Comparison of ENCODE assay signal across 22 cellular contexts in genomic region chr21:43658094-43658725, GRCh38. TPM values are rescaled to one million over a fixed set of nuclear protein-coding genes. Genes with fewer than 3 reads are reported as not detected.
A peak's percentile ranks its signal among the peaks of the same experiment; 100 is the strongest.
DNase-seq lines count a peak whose midpoint lies in the region; ATAC-seq, FAIRE-seq and TF ChIP-seq lines count a peak whose summit lies in the region.
"Had no signal": no experiment of that assay in that cellular context is flagged by ENCODE, and none has a peak within 500 bp of the region (broad histone marks: within the 10 kb centered on the region; RNA-seq: fewer than 3 reads in every experiment).

No MANE protein-coding gene starts in this region.

- H3K79me2 ChIP-seq in neural progenitor cell (ENCODE audit: low read depth) = peaks cover 38% of the 10 kb centered on the region
- H3K79me2 ChIP-seq: parathyroid adenoma had no signal

- H3K9me3 ChIP-seq in CD8-positive, alpha-beta T cell (ENCODE audit: low read length) = no peaks in the 10 kb centered on the region
- H3K9me3 ChIP-seq in neural progenitor cell (ENCODE audit: low read depth) = no peaks in the 10 kb centered on the region
- H3K9me3 ChIP-seq: body of pancreas, upper lobe of right lung had no signal

- no peaks in the 10 kb centered on the region for H3K9me3 Mint-ChIP-seq in activated CD8-positive, alpha-beta T cell treated with anti-CD3 and anti-CD28 coated beads for 36 hours
- no peaks in the 10 kb centered on the region for H3K9me3 Mint-ChIP-seq in activated CD8-positive, alpha-beta T cell treated with anti-CD3 and anti-CD28 coated beads, Interleukin-2, amount 10 ng/mL, durations not matched to agents 7 days and 5 days (ENCODE audit: insufficient read depth)
- no peaks in the 10 kb centered on the region for H3K9me3 Mint-ChIP-seq in CD8-positive, alpha-beta T cell
- H3K9me3 Mint-ChIP-seq in activated naive CD8-positive, alpha-beta T cell treated with anti-CD3 and anti-CD28 coated beads, Interleukin-2, amount 50 U/mL, for 24 hours = no peaks in the 10 kb centered on the region
- no peaks in the 10 kb centered on the region for H3K9me3 Mint-ChIP-seq in neural progenitor cell
- H3K9me3 Mint-ChIP-seq: stimulated activated naive CD8-positive, alpha-beta T cell treated with anti-CD3 and anti-CD28 coated beads, Interleukin-15, Interleukin-2, amounts not matched to agents 100 ng/mL and 50 ng/mL, for 24 hours had no signal

- H3F3A ChIP-seq in neural progenitor cell (ENCODE audit: low read depth) = peaks cover 10% of the 10 kb centered on the region

- no peaks in the 10 kb centered on the region for H3K27me3 ChIP-seq in CD8-positive, alpha-beta T cell (ENCODE audit: insufficient read depth, low read length)
- H3K27me3 ChIP-seq in neural progenitor cell = no peaks in the 10 kb centered on the region
- H3K27me3 ChIP-seq: body of pancreas, upper lobe of right lung had no signal

- no peak overlapping the region for H2AFZ ChIP-seq in neural progenitor cell (replicated peaks)

- H4K20me1 ChIP-seq in neural progenitor cell (ENCODE audit: low read depth) = peaks cover 18% of the 10 kb centered on the region

- H3K4me1 Mint-ChIP-seq in activated CD8-positive, alpha-beta T cell treated with anti-CD3 and anti-CD28 coated beads for 36 hours (ENCODE audit: low read depth) = peaks cover 34% of the 10 kb centered on the region
- H3K4me1 Mint-ChIP-seq in activated CD8-positive, alpha-beta T cell treated with anti-CD3 and anti-CD28 coated beads, Interleukin-2, amount 10 ng/mL, durations not matched to agents 7 days and 5 days (ENCODE audit: low read depth) = peaks cover 46% of the 10 kb centered on the region
- peaks cover 43% of the 10 kb centered on the region for H3K4me1 Mint-ChIP-seq in CD8-positive, alpha-beta T cell (ENCODE audit: low read depth)
- peaks cover 37% of the 10 kb centered on the region for H3K4me1 Mint-ChIP-seq in activated naive CD8-positive, alpha-beta T cell treated with anti-CD3 and anti-CD28 coated beads, Interleukin-2, amount 50 U/mL, for 24 hours
- H3K4me1 Mint-ChIP-seq in neural progenitor cell = peaks cover 26% of the 10 kb centered on the region

- no peak overlapping the region for H3K9ac ChIP-seq in neural progenitor cell
- H3K9ac ChIP-seq: parathyroid adenoma had no signal

- intact Hi-C loops in activated CD8-positive, alpha-beta T cell treated with anti-CD3 and anti-CD28 coated beads for 36 hours (cut with micrococcal nuclease) = no loop called here
- intact Hi-C loops in CD8-positive, alpha-beta T cell (cut with DNase I, micrococcal nuclease) = loop anchor here in 1 of 2 experiments (2.0 to 5.0 kb wide), 2 partner anchors 119 to 781 kb away; partner anchors contain the start of genes CSTB and WDR4

- H3K4me3 ChIP-seq in CD8-positive, alpha-beta T cell (ENCODE audit: low read depth, low read length) = no peak overlapping the region
- H3K4me3 ChIP-seq in neural progenitor cell = no peak overlapping the region
- H3K4me3 ChIP-seq: body of pancreas had no signal

- FAIRE-seq in RCC 7860 (lab: Jason Lieb, UNC) = no peak
- FAIRE-seq: A204.1, endometrium had no signal

- no peak overlapping the region for H3K4me2 ChIP-seq in neural progenitor cell

- no peaks in the 10 kb centered on the region for H3K27me3 Mint-ChIP-seq in activated CD8-positive, alpha-beta T cell treated with anti-CD3 and anti-CD28 coated beads for 36 hours
- no peaks in the 10 kb centered on the region for H3K27me3 Mint-ChIP-seq in activated CD8-positive, alpha-beta T cell treated with anti-CD3 and anti-CD28 coated beads, Interleukin-2, amount 10 ng/mL, durations not matched to agents 7 days and 5 days (ENCODE audit: low read depth)
- no peaks in the 10 kb centered on the region for H3K27me3 Mint-ChIP-seq in CD8-positive, alpha-beta T cell (ENCODE audit: low read depth)
- H3K27me3 Mint-ChIP-seq in activated naive CD8-positive, alpha-beta T cell treated with anti-CD3 and anti-CD28 coated beads, Interleukin-2, amount 50 U/mL, for 24 hours = no peaks in the 10 kb centered on the region
- peaks cover 7% of the 10 kb centered on the region for H3K27me3 Mint-ChIP-seq in neural progenitor cell (ENCODE audit: insufficient read depth, low read depth)
- H3K27me3 Mint-ChIP-seq: stimulated activated naive CD8-positive, alpha-beta T cell treated with anti-CD3 and anti-CD28 coated beads, Interleukin-15, Interleukin-2, amounts not matched to agents 100 ng/mL and 50 ng/mL, for 24 hours had no signal

- POLR2A ChIA-PET in activated CD8-positive, alpha-beta T cell treated with anti-CD3 and anti-CD28 coated beads for 36 hours (lab: Charles Lee) = interaction anchor here (0.8 to 1.2 kb wide), 3 partner anchors 7 to 305 kb away, joined by 3 read pairs; no protein-coding TSS in a partner anchor
- POLR2A ChIA-PET in activated CD8-positive, alpha-beta T cell treated with anti-CD3 and anti-CD28 coated beads, Interleukin-2, amount 10 ng/mL, durations not matched to agents 7 days and 5 days (lab: Charles Lee) = no interaction called here
- POLR2A ChIA-PET in CD8-positive, alpha-beta T cell (lab: Charles Lee) = interaction anchor here (0.6 kb wide), 1 partner anchor 11 kb away, joined by 5 read pairs; no protein-coding TSS in a partner anchor

- DNase-seq in activated CD8-positive, alpha-beta T cell treated with anti-CD3 and anti-CD28 coated beads for 36 hours = no peak
- DNase-seq in activated CD8-positive, alpha-beta T cell treated with anti-CD3 and anti-CD28 coated beads, Interleukin-2, amount 10 ng/mL, durations not matched to agents 7 days and 5 days = no peak
- DNase-seq in CD8-positive, alpha-beta T cell = no peak
- no peak for DNase-seq in activated naive CD8-positive, alpha-beta T cell treated with anti-CD3 and anti-CD28 coated beads, Interleukin-2, amount 50 U/mL, for 24 hours
- DNase-seq in neural progenitor cell (ENCODE audit: low spot score) = no peak
- no peak for DNase-seq in RCC 7860 (ENCODE audit: low spot score)
- no peak for DNase-seq in NCI-H2171 (lab: John Stamatoyannopoulos, UW)
- DNase-seq: activated CD4-positive, alpha-beta T cell treated with anti-CD3 and anti-CD28 coated beads, Interleukin-2, amount 50 U/mL, for 4 hours; activated naive CD4-positive, alpha-beta T cell treated with anti-CD3 and anti-CD28 coated beads, Interleukin-2, amount 50 U/mL, for 16 hours; activated T-cell treated with anti-CD3 and anti-CD28 coated beads for 4 hours; DMS79 treated with DMSO at 0.1 percent for 48 hours; NCI-H1694 treated with DMSO at 0.1 percent for 48 hours; RPMI8226; SW 1271 had no signal

- TF ChIP-seq CTCF in activated CD8-positive, alpha-beta T cell treated with anti-CD3 and anti-CD28 coated beads for 36 hours (IDR thresholded peaks at IDR 0.05) = no peak
- TF ChIP-seq CTCF in CD8-positive, alpha-beta T cell (IDR thresholded peaks at IDR 0.05) = no peak
- no peak for TF ChIP-seq CTCF in neural progenitor cell (IDR thresholded peaks at IDR 0.05)

- ATAC-seq in activated CD8-positive, alpha-beta T cell treated with anti-CD3 and anti-CD28 coated beads for 36 hours = no peak
- no peak for ATAC-seq in activated CD8-positive, alpha-beta T cell treated with anti-CD3 and anti-CD28 coated beads, Interleukin-2, amount 10 ng/mL, durations not matched to agents 7 days and 5 days
- ATAC-seq in CD8-positive, alpha-beta T cell = no peak
- no peak for ATAC-seq in activated naive CD8-positive, alpha-beta T cell treated with anti-CD3 and anti-CD28 coated beads, Interleukin-2, amount 50 U/mL, for 24 hours
- ATAC-seq in GM21825 (IDR thresholded peaks at IDR 0.05; ENCODE audit: unreplicated experiment) = no peak

- peaks cover 32% of the 10 kb centered on the region for H3K36me3 Mint-ChIP-seq in activated CD8-positive, alpha-beta T cell treated with anti-CD3 and anti-CD28 coated beads for 36 hours (ENCODE audit: low read depth)
- H3K36me3 Mint-ChIP-seq in activated CD8-positive, alpha-beta T cell treated with anti-CD3 and anti-CD28 coated beads, Interleukin-2, amount 10 ng/mL, durations not matched to agents 7 days and 5 days (ENCODE audit: low read depth) = peaks cover 28% of the 10 kb centered on the region
- peaks cover 29% of the 10 kb centered on the region for H3K36me3 Mint-ChIP-seq in CD8-positive, alpha-beta T cell
- peaks cover 31% of the 10 kb centered on the region for H3K36me3 Mint-ChIP-seq in activated naive CD8-positive, alpha-beta T cell treated with anti-CD3 and anti-CD28 coated beads, Interleukin-2, amount 50 U/mL, for 24 hours (ENCODE audit: low read depth)
- peaks cover 12% of the 10 kb centered on the region for H3K36me3 Mint-ChIP-seq in neural progenitor cell

- peaks cover 31% of the 10 kb centered on the region for H3K4me1 ChIP-seq in CD8-positive, alpha-beta T cell (ENCODE audit: insufficient read depth, low read length)
- H3K4me1 ChIP-seq in neural progenitor cell = peaks cover 11% of the 10 kb centered on the region

- H3K27ac ChIP-seq in CD8-positive, alpha-beta T cell (ENCODE audit: low read depth, low read length) = no peak overlapping the region
- H3K27ac ChIP-seq in neural progenitor cell = no peak overlapping the region

- H3K4me3 Mint-ChIP-seq in activated CD8-positive, alpha-beta T cell treated with anti-CD3 and anti-CD28 coated beads for 36 hours = no peak overlapping the region
- no peak overlapping the region for H3K4me3 Mint-ChIP-seq in activated CD8-positive, alpha-beta T cell treated with anti-CD3 and anti-CD28 coated beads, Interleukin-2, amount 10 ng/mL, durations not matched to agents 7 days and 5 days
- peak overlapping the region; percentile 47 for H3K4me3 Mint-ChIP-seq in CD8-positive, alpha-beta T cell
- peak overlapping the region; percentile 20 for H3K4me3 Mint-ChIP-seq in activated naive CD8-positive, alpha-beta T cell treated with anti-CD3 and anti-CD28 coated beads, Interleukin-2, amount 50 U/mL, for 24 hours
- peak overlapping the region; percentile 67 for H3K4me3 Mint-ChIP-seq in neural progenitor cell

- H3K36me3 ChIP-seq in CD8-positive, alpha-beta T cell (ENCODE audit: insufficient read depth, low read length) = no peaks in the 10 kb centered on the region
- no peaks in the 10 kb centered on the region for H3K36me3 ChIP-seq in neural progenitor cell

- CTCF ChIA-PET in activated CD8-positive, alpha-beta T cell treated with anti-CD3 and anti-CD28 coated beads for 36 hours (lab: Charles Lee) = interaction anchor here (1.3 kb wide), 1 partner anchor 13 kb away, joined by 4 read pairs; no protein-coding TSS in a partner anchor
- CTCF ChIA-PET in activated CD8-positive, alpha-beta T cell treated with anti-CD3 and anti-CD28 coated beads, Interleukin-2, amount 10 ng/mL, durations not matched to agents 7 days and 5 days (lab: Charles Lee) = no interaction called here
- CTCF ChIA-PET in CD8-positive, alpha-beta T cell (lab: Charles Lee) = interaction anchor here (1.0 kb wide), 1 partner anchor 13 kb away, joined by 3 read pairs; no protein-coding TSS in a partner anchor

- H3K27ac Mint-ChIP-seq in activated CD8-positive, alpha-beta T cell treated with anti-CD3 and anti-CD28 coated beads for 36 hours = peak overlapping the region; percentile 30
- H3K27ac Mint-ChIP-seq in activated CD8-positive, alpha-beta T cell treated with anti-CD3 and anti-CD28 coated beads, Interleukin-2, amount 10 ng/mL, durations not matched to agents 7 days and 5 days = no peak overlapping the region
- H3K27ac Mint-ChIP-seq in CD8-positive, alpha-beta T cell = peak overlapping the region; percentile 67
- no peak overlapping the region for H3K27ac Mint-ChIP-seq in activated naive CD8-positive, alpha-beta T cell treated with anti-CD3 and anti-CD28 coated beads, Interleukin-2, amount 50 U/mL, for 24 hours
- no peak overlapping the region for H3K27ac Mint-ChIP-seq in neural progenitor cell

RNA-seq across cellular contexts. Expression of gene HSF2BP, which starts 1.1 kb away (rescaled TPM):
- 1 to 10 TPM; 1.5 TPM for total RNA-seq in activated CD8-positive, alpha-beta T cell treated with anti-CD3 and anti-CD28 coated beads for 36 hours
- under 1 TPM; 0.18 to 0.24 TPM for total RNA-seq in activated CD8-positive, alpha-beta T cell treated with anti-CD3 and anti-CD28 coated beads, Interleukin-2, amount 10 ng/mL, durations not matched to agents 7 days and 5 days
- total RNA-seq in CD8-positive, alpha-beta T cell = 1 to 10 TPM in 1 of 2 experiments, under 1 TPM in 1; 0.64 to 1.3 TPM
- 0.71 and 1.1 TPM in 2 replicates for total RNA-seq in neural progenitor cell (ENCODE audit: low replicate concordance)
- total RNA-seq: left ventricle myocardium superior had no signal

RNA-seq across cellular contexts. Expression of gene RRP1B, which starts 1.1 kb away (rescaled TPM):
- 10 to 100 TPM; 76.7 to 78.5 TPM for total RNA-seq in activated CD8-positive, alpha-beta T cell treated with anti-CD3 and anti-CD28 coated beads for 36 hours
- total RNA-seq in activated CD8-positive, alpha-beta T cell treated with anti-CD3 and anti-CD28 coated beads, Interleukin-2, amount 10 ng/mL, durations not matched to agents 7 days and 5 days = 10 to 100 TPM; 57.5 to 58.3 TPM
- 10 to 100 TPM; 24.3 to 26.1 TPM for total RNA-seq in CD8-positive, alpha-beta T cell
- 45.0 TPM in 2 replicates for total RNA-seq in neural progenitor cell (ENCODE audit: low replicate concordance)

Comparison
In these comparisons a context has a peak if more than half of its experiments do, and no peak if none do; other contexts are left out.
1. H3K27ac Mint-ChIP-seq: peak in activated CD8-positive, alpha-beta T cell treated with anti-CD3 and anti-CD28 coated beads for 36 hours (single experiment) and CD8-positive, alpha-beta T cell (single experiment); none in activated CD8-positive, alpha-beta T cell treated with anti-CD3 and anti-CD28 coated beads, Interleukin-2, amount 10 ng/mL, durations not matched to agents 7 days and 5 days (single experiment), activated naive CD8-positive, alpha-beta T cell treated with anti-CD3 and anti-CD28 coated beads, Interleukin-2, amount 50 U/mL, for 24 hours (single experiment) and neural progenitor cell (single experiment).
2. H3K4me3 Mint-ChIP-seq: peak in CD8-positive, alpha-beta T cell (single experiment), activated naive CD8-positive, alpha-beta T cell treated with anti-CD3 and anti-CD28 coated beads, Interleukin-2, amount 50 U/mL, for 24 hours (single experiment) and neural progenitor cell (single experiment); none in activated CD8-positive, alpha-beta T cell treated with anti-CD3 and anti-CD28 coated beads for 36 hours (single experiment) and activated CD8-positive, alpha-beta T cell treated with anti-CD3 and anti-CD28 coated beads, Interleukin-2, amount 10 ng/mL, durations not matched to agents 7 days and 5 days (single experiment).